ENCODE assay signal across 8 cellular contexts in genomic region chr16:46789499-46790414, GRCh38. TPM values are rescaled to one million over a fixed set of nuclear protein-coding genes. Genes with fewer than 3 reads are reported as not detected.
DNase-seq lines count a peak whose midpoint lies in the region; ATAC-seq and TF ChIP-seq lines count a peak whose summit lies in the region.

No MANE protein-coding gene starts in this region.

- no peak overlapping the region for H2AK5ac ChIP-seq in neuronal stem cell (ENCODE audit: low read depth, low read length)

- BruUV-seq in Panc1 (replicated peaks; lab: Mats Ljungman, UMichigan) = no TSS peak

- H3K4me2 ChIP-seq in neuronal stem cell (ENCODE audit: insufficient read depth, low read length, poor library complexity, severe bottlenecking) = peak overlapping the region; percentile 82

- H2BK5ac ChIP-seq in neuronal stem cell (ENCODE audit: low read length) = no peak overlapping the region

- CTCF ChIA-PET in Panc1 (lab: Charles Lee) = interaction anchor here (0.6 to 0.9 kb wide), 3 partner anchors 12 to 116 kb away, joined by 5 to 18 read pairs (median 14); no protein-coding TSS in a partner anchor

- H3K4me3 ChIP-seq in Panc1 (ENCODE audit: low read depth in 2 of 2, low read length in 2 of 2) = peak overlapping the region; percentile 59 to 63
- H3K4me3 ChIP-seq in fibroblast of villous mesenchyme (ENCODE audit: low read depth, low read length) = peak overlapping the region; percentile 68
- peak overlapping the region; percentile 38 to 81 for H3K4me3 ChIP-seq in neuronal stem cell (ENCODE audit: low read length in 2 of 2)
- H3K4me3 ChIP-seq in stomach = peak overlapping the region; percentile 61 to 78 (median 63)

- TF ChIP-seq CTCF in Panc1 (IDR thresholded peaks at IDR 0.05) = no peak
- no peak for TF ChIP-seq CTCF in fibroblast of villous mesenchyme (IDR thresholded peaks at IDR 0.05; ENCODE audit: insufficient read depth, low read depth, low read length)
- TF ChIP-seq CTCF in stomach (IDR thresholded peaks at IDR 0.05) = no peak

- ATAC-seq in HG03139 (IDR thresholded peaks at IDR 0.05; ENCODE audit: unreplicated experiment) (peak; percentile 86), Panc1 (peak; percentile 98)

- H3K27ac ChIP-seq in Panc1 (ENCODE audit: low read length) = peak overlapping the region; percentile 51; the same call in 1 of the 2 replicates
- H3K27ac ChIP-seq in neuronal stem cell (replicated peaks; ENCODE audit: low read length) = no peak overlapping the region
- H3K27ac ChIP-seq in stomach = peak overlapping the region; percentile 55 to 90 (median 62)

- peak overlapping the region; percentile 86 for H3K14ac ChIP-seq in neuronal stem cell (ENCODE audit: low read length)

- no peak overlapping the region for H2BK15ac ChIP-seq in neuronal stem cell (ENCODE audit: low read length)

- H3K18ac ChIP-seq in neuronal stem cell (ENCODE audit: low read length) = peak overlapping the region; percentile 96

- intact Hi-C loops in Panc1 (cut with micrococcal nuclease; ENCODE audit: unreplicated experiment) (loop anchor here (5.0 kb wide), 1 partner anchor 102 kb away; the partner anchor contains the start of genes ORC6 and VPS35), stomach (cut with DNase I; ENCODE audit: low total_unique reads) (no loop called here)

- H4K8ac ChIP-seq in neuronal stem cell (ENCODE audit: low read depth, low read length) = peak overlapping the region; percentile 45

- in situ Hi-C loops in ACHN (cut with HindIII; ENCODE audit: low pct_ligation_motif_present, low pct_unique_long_range_greater_than_20kb, low sequenced_read_pairs) = no loop called here
- in situ Hi-C loops in GM18951 (cut with MboI; ENCODE audit: low sequenced_read_pairs, unreplicated experiment) = no loop called here
- in situ Hi-C loops in Panc1 (cut with HindIII; ENCODE audit: low pct_unique_long_range_greater_than_20kb, low sequenced_read_pairs) = no loop called here

- H2AFZ ChIP-seq in neuronal stem cell (ENCODE audit: low read length) = peak overlapping the region; percentile 80

- H3K27me3 ChIP-seq in Panc1 (ENCODE audit: control insufficient read depth, insufficient read depth, low read length) = no peaks in the 10 kb centered on the region
- no peaks in the 10 kb centered on the region for H3K27me3 ChIP-seq in neuronal stem cell (ENCODE audit: control insufficient read depth in 3 of 3, insufficient read depth in 3 of 3, low read depth in 1 of 3, low read length in 3 of 3)
- H3K27me3 ChIP-seq in stomach = no peaks in the 10 kb centered on the region

- no peaks in the 10 kb centered on the region for H3K36me3 ChIP-seq in Panc1 (ENCODE audit: control insufficient read depth, insufficient read depth, low read length)
- no peaks in the 10 kb centered on the region for H3K36me3 ChIP-seq in neuronal stem cell (replicated peaks in 1 of 2; ENCODE audit: control insufficient read depth in 2 of 2, insufficient read depth in 2 of 2, low read length in 2 of 2)
- H3K36me3 ChIP-seq in stomach = no peaks in the 10 kb centered on the region

- H2BK12ac ChIP-seq in neuronal stem cell (ENCODE audit: low read length) = no peak overlapping the region

- POLR2A ChIA-PET in Panc1 (lab: Charles Lee) = no interaction called here

- TF ChIP-seq POLR2A in GM18951 (IDR thresholded peaks at IDR 0.05; ENCODE audit: extremely low read depth, insufficient read depth, insufficient read length) (peak; percentile 86), stomach (IDR thresholded peaks at IDR 0.05) (no peak)

- no peak overlapping the region for H4K91ac ChIP-seq in neuronal stem cell (ENCODE audit: low read depth, low read length, poor library complexity)

- no peak for TF ChIP-seq EP300 in stomach (IDR thresholded peaks at IDR 0.05)

- DNase-seq in ACHN = peak; percentile 71
- DNase-seq in Panc1 (ENCODE audit: low read depth, low spot score) = no peak
- DNase-seq in activated effector memory CD4-positive, alpha-beta T cell treated with anti-CD3 and anti-CD28 coated beads, Interleukin-2, amount 50 U/mL, for 16 hours = peak; percentile 93
- DNase-seq in fibroblast of villous mesenchyme (ENCODE audit: low read depth) = peak; percentile 65
- peak; percentile 61 for DNase-seq in neuronal stem cell (ENCODE audit: low spot score)
- peak; percentile 82 for DNase-seq in stomach

- H3K9ac ChIP-seq in neuronal stem cell (ENCODE audit: low read depth, low read length, poor library complexity) = peak overlapping the region; percentile 95

- no peak overlapping the region for H2BK120ac ChIP-seq in neuronal stem cell (ENCODE audit: low read depth, low read length)

- no CpG with 5 or more reads among the region's 43 CpGs for WGBS in neuronal stem cell (ENCODE audit: extremely low coverage in 2 of 2, insufficient read length in 2 of 2, insufficient replicate concordance in 1 of 2), 2 donors
- WGBS in stomach, 5 donors = 5 to 16% (median 10%) methylated on average over 19 to 43 of the region's 43 CpGs

- peak overlapping the region; percentile 99 for H3K23ac ChIP-seq in neuronal stem cell (ENCODE audit: low read depth, low read length, poor library complexity)

- H3K4ac ChIP-seq in neuronal stem cell (ENCODE audit: low read length) = no peak overlapping the region

- H3K9me3 ChIP-seq in Panc1 (ENCODE audit: control insufficient read depth, insufficient read depth, low read depth, low read length) (no peaks in the 10 kb centered on the region; the same call in 1 of the 2 replicates), neuronal stem cell (replicated peaks in 1 of 2; ENCODE audit: control insufficient read depth in 2 of 2, insufficient read depth in 1 of 2, low read depth in 1 of 2, low read length in 2 of 2) (peaks cover 0 to 18% of the 10 kb centered on the region in 2 donors), stomach (peaks cover 0 to 17% (median 3%) of the 10 kb centered on the region in 4 donors)

- H3K4me1 ChIP-seq in Panc1 (ENCODE audit: control insufficient read depth, insufficient read depth, low read length) = no peaks in the 10 kb centered on the region; the same call in 1 of the 2 replicates
- H3K4me1 ChIP-seq in neuronal stem cell (ENCODE audit: control insufficient read depth in 2 of 2, insufficient read depth in 1 of 2, low read depth in 1 of 2, low read length in 2 of 2) = no peaks in the 10 kb centered on the region
- peaks cover 0 to 18% (median 9%) of the 10 kb centered on the region in 4 donors for H3K4me1 ChIP-seq in stomach

- no peaks in the 10 kb centered on the region for H3K79me1 ChIP-seq in neuronal stem cell (ENCODE audit: low read depth, low read length)

RNA-seq across cellular contexts. Expression of gene C16orf87, which starts 41.2 kb away (rescaled TPM):
- total RNA-seq in Panc1 (2021; ENCODE audit: unreplicated experiment) (8.7 TPM), fibroblast of villous mesenchyme (10.0 and 14.7 TPM in 2 replicates), stomach (10 to 100 TPM in 2 of 5 donors, 1 to 10 TPM in 2, not detected in 1; 1.3 to 16.2 (median 8.4) TPM)
- 4.1 TPM for polyA plus RNA-seq in Panc1 (2012; ENCODE audit: insufficient read length)
- polyA plus RNA-seq in neuronal stem cell (2013, experiment 1 of 2) = 33.7 TPM
- 35.6 TPM for polyA plus RNA-seq in neuronal stem cell (2013, experiment 2 of 2)
- 1 to 10 TPM; 2.7 to 3.9 (median 3.7) TPM for polyA plus RNA-seq in stomach

RNA-seq across cellular contexts. Expression of gene MYLK3, which starts 41.6 kb away (rescaled TPM):
- total RNA-seq in Panc1 (2021; ENCODE audit: unreplicated experiment) (0.31 TPM), fibroblast of villous mesenchyme (under 0.01 and 0.64 TPM in 2 replicates), stomach (under 1 TPM in 1 of 5 donors, not detected in 4; 0.18 TPM)
- polyA plus RNA-seq in Panc1 (2012; ENCODE audit: insufficient read length) = 0.34 TPM
- 0.10 TPM for polyA plus RNA-seq in neuronal stem cell (2013, experiment 1 of 2)
- polyA plus RNA-seq in neuronal stem cell (2013, experiment 2 of 2) = 0.11 TPM
- under 1 TPM; 0.05 to 0.46 (median 0.06) TPM for polyA plus RNA-seq in stomach
